Comparison of ENCODE assay signal across 10 cellular contexts in genomic region chr3:125061170-125061569, GRCh38. TPM values are rescaled to one million over a fixed set of nuclear protein-coding genes. Genes with fewer than 3 reads are reported as not detected.
A peak's percentile ranks its signal among the peaks of the same experiment; 100 is the strongest.
DNase-seq lines count a peak whose midpoint lies in the region; ATAC-seq and TF ChIP-seq lines count a peak whose summit lies in the region.
"Had no signal": no experiment of that assay in that cellular context is flagged by ENCODE, and none has a peak within 500 bp of the region (broad histone marks: within the 10 kb centered on the region; RNA-seq: fewer than 3 reads in every experiment).

No MANE protein-coding gene starts in this region.

- POLR2A ChIA-PET in activated CD8-positive, alpha-beta T cell treated with anti-CD3 and anti-CD28 coated beads for 36 hours (lab: Charles Lee), result no interaction called here

- DNase-seq in MG63 (peak; percentile 57), esophagus squamous epithelium (lab: John Stamatoyannopoulos, UW) (no peak), mucosa of descending colon (peak in 1 of 3 donors; percentile 19), type B pancreatic cell (ENCODE audit: extremely low spot score, unreplicated experiment) (no peak), UCSD-AML1 (lab: John Stamatoyannopoulos, UW; ENCODE audit: unreplicated experiment) (no peak), NCI-H2196 treated with DMSO at 0.1 percent for 48 hours (lab: John Stamatoyannopoulos, UW; ENCODE audit: unreplicated experiment) (no peak)
- no peak for DNase-seq in activated CD8-positive, alpha-beta T cell treated with anti-CD3 and anti-CD28 coated beads for 36 hours
- DNase-seq: GOT3, NCI-H1092 had no signal

- no peak for TF ChIP-seq POLR2A in esophagus squamous epithelium (IDR thresholded peaks at IDR 0.05)

- peaks cover 35% of the 10 kb centered on the region for H3K4me1 Mint-ChIP-seq in type B pancreatic cell (ENCODE audit: unreplicated experiment)
- peaks cover 4% of the 10 kb centered on the region for H3K4me1 Mint-ChIP-seq in activated CD8-positive, alpha-beta T cell treated with anti-CD3 and anti-CD28 coated beads for 36 hours (ENCODE audit: low read depth)
- H3K4me1 Mint-ChIP-seq: activated T-helper 17 cell treated with anti-CD3 and anti-CD28 coated beads, Interleukin-2, amount 50 U/mL, for 72 hours had no signal

- H3K4me1 ChIP-seq in esophagus squamous epithelium (peaks cover 21 to 48% (median 37%) of the 10 kb centered on the region in 3 donors), mucosa of descending colon (ENCODE audit: low read depth) (no peaks in the 10 kb centered on the region)

- CTCF ChIA-PET in activated CD8-positive, alpha-beta T cell treated with anti-CD3 and anti-CD28 coated beads for 36 hours (lab: Charles Lee), result no interaction called here

- H3K27me3 ChIP-seq in MG63 (no peaks in the 10 kb centered on the region), esophagus squamous epithelium (no peaks in the 10 kb centered on the region)

- intact Hi-C loops in esophagus squamous epithelium (cut with DNase I) (no loop called here), mucosa of descending colon (cut with DNase I, micrococcal nuclease) (no loop called here)
- intact Hi-C loops in activated CD8-positive, alpha-beta T cell treated with anti-CD3 and anti-CD28 coated beads for 36 hours (cut with micrococcal nuclease), result no loop called here

- peak; percentile 31 for ATAC-seq in mucosa of descending colon
- no peak for ATAC-seq in activated CD8-positive, alpha-beta T cell treated with anti-CD3 and anti-CD28 coated beads for 36 hours
- ATAC-seq: activated T-helper 17 cell treated with anti-CD3 and anti-CD28 coated beads, Interleukin-2, amount 50 U/mL, for 72 hours had no signal

- peaks cover 3% of the 10 kb centered on the region for H3K36me3 Mint-ChIP-seq in type B pancreatic cell
- H3K36me3 Mint-ChIP-seq in activated CD8-positive, alpha-beta T cell treated with anti-CD3 and anti-CD28 coated beads for 36 hours (ENCODE audit: low read depth), result no peaks in the 10 kb centered on the region

- H3K36me3 ChIP-seq in MG63, result no peaks in the 10 kb centered on the region
- H3K36me3 ChIP-seq in esophagus squamous epithelium, result no peaks in the 10 kb centered on the region
- H3K36me3 ChIP-seq in mucosa of descending colon (ENCODE audit: low read depth), result no peaks in the 10 kb centered on the region

- TF ChIP-seq CTCF in esophagus squamous epithelium (IDR thresholded peaks at IDR 0.05) (no peak), mucosa of descending colon (IDR thresholded peaks at IDR 0.05) (no peak), type B pancreatic cell (conservative IDR thresholded peaks at IDR 0.05) (no peak)
- TF ChIP-seq CTCF in activated CD8-positive, alpha-beta T cell treated with anti-CD3 and anti-CD28 coated beads for 36 hours (IDR thresholded peaks at IDR 0.05), result no peak

- peak overlapping the region in 3 of 4 donors; percentile 68 to 78 (median 78) for H3K27ac ChIP-seq in esophagus squamous epithelium

- no peaks in the 10 kb centered on the region for H3K9me3 ChIP-seq in MG63
- H3K9me3 ChIP-seq in esophagus squamous epithelium, result no peaks in the 10 kb centered on the region
- H3K9me3 ChIP-seq in mucosa of descending colon, result no peaks in the 10 kb centered on the region

- no peak overlapping the region for H3K4me3 Mint-ChIP-seq in type B pancreatic cell
- no peak overlapping the region for H3K4me3 Mint-ChIP-seq in activated CD8-positive, alpha-beta T cell treated with anti-CD3 and anti-CD28 coated beads for 36 hours
- H3K4me3 Mint-ChIP-seq: activated T-helper 17 cell treated with anti-CD3 and anti-CD28 coated beads, Interleukin-2, amount 50 U/mL, for 72 hours had no signal

- WGBS in esophagus squamous epithelium, 2 donors, result 69% methylated on average over 4 of the region's 4 CpGs

- H3K9me3 Mint-ChIP-seq in type B pancreatic cell, result no peaks in the 10 kb centered on the region
- H3K9me3 Mint-ChIP-seq in activated CD8-positive, alpha-beta T cell treated with anti-CD3 and anti-CD28 coated beads for 36 hours, result no peaks in the 10 kb centered on the region
- H3K9me3 Mint-ChIP-seq: activated T-helper 17 cell treated with anti-CD3 and anti-CD28 coated beads, Interleukin-2, amount 50 U/mL, for 72 hours had no signal

- H3K27ac Mint-ChIP-seq in type B pancreatic cell, result peak overlapping the region; percentile 1
- H3K27ac Mint-ChIP-seq in activated CD8-positive, alpha-beta T cell treated with anti-CD3 and anti-CD28 coated beads for 36 hours, result no peak overlapping the region
- H3K27ac Mint-ChIP-seq: activated T-helper 17 cell treated with anti-CD3 and anti-CD28 coated beads, Interleukin-2, amount 50 U/mL, for 72 hours had no signal

- H3K4me3 ChIP-seq in MG63, result no peak overlapping the region
- H3K4me3 ChIP-seq in esophagus squamous epithelium, result no peak overlapping the region
- no peak overlapping the region for H3K4me3 ChIP-seq in mucosa of descending colon

- peaks cover 35% of the 10 kb centered on the region for H3K27me3 Mint-ChIP-seq in type B pancreatic cell
- H3K27me3 Mint-ChIP-seq in activated CD8-positive, alpha-beta T cell treated with anti-CD3 and anti-CD28 coated beads for 36 hours, result peaks cover 16% of the 10 kb centered on the region

RNA-seq across cellular contexts. Expression of gene HEG1, which starts 5.4 kb away (rescaled TPM):
- 75.1 and 105 TPM in 2 replicates for total RNA-seq in MG63 (2014; rRNA removed; shearing (Covaris generic); ENCODE audit: low replicate concordance)
- total RNA-seq in esophagus squamous epithelium, result 10 to 100 TPM; 13.3 to 37.2 (median 22.5) TPM
- 10 to 100 TPM in 2 of 3 donors, 1 to 10 TPM in 1; 7.4 to 45.3 (median 15.0) TPM for total RNA-seq in mucosa of descending colon
- total RNA-seq in type B pancreatic cell (ENCODE audit: low replicate concordance), result 12.4 and 43.1 TPM in 2 replicates
- total RNA-seq in activated CD8-positive, alpha-beta T cell treated with anti-CD3 and anti-CD28 coated beads for 36 hours, result 10 to 100 TPM; 24.5 to 25.8 TPM
